8 cellular contexts compared by ENCODE assay signal in the genomic region with DNA sequence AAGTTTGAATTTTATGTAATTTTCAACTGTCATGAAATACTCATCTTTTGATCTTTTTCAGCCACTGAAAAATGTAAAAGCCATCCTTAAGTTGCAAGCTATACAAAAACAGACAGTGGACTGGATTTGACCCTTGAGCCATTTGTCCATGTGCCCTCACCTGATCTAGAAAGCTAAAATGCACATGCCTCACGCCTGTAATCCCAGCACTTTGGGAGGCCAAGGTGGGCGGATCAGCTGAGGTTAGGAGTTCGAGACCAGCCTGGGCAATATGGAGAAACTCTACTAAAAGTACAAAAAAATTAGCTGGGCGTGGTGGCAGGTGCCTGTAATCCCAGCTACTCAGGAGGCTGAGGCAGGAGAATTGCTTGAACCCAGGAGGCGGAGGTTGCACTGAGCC. TPM values are rescaled to one million over a fixed set of nuclear protein-coding genes. Genes with fewer than 3 reads are reported as not detected.
DNase-seq lines count a peak whose midpoint lies in the region; ATAC-seq and TF ChIP-seq lines count a peak whose summit lies in the region.
"Not testable (repeated sequence)": the region's sequence is repeated elsewhere in the genome, so short reads cannot be mapped to it uniquely, and the experiment has no call there.

No MANE protein-coding gene starts in this region.

- not testable (repeated sequence) for TF ChIP-seq RAD21 in SK-N-SH (IDR thresholded peaks at IDR 0.05; ENCODE audit: low read length); liver (IDR thresholded peaks at IDR 0.05)

- H3K79me2 ChIP-seq in SK-N-SH (ENCODE audit: insufficient read depth) = peaks cover 12% of the 10 kb centered on the region; the same call in 1 of the 2 replicates

- not testable (repeated sequence) for H4K20me1 ChIP-seq in SK-N-SH (ENCODE audit: insufficient read depth)

- POLR2A ChIA-PET in SK-N-SH (lab: Yijun Ruan, JAX) = not testable (repeated sequence)

- intact Hi-C loops in spleen (cut with DNase I; ENCODE audit: low total_unique reads) = not testable (repeated sequence)

- not testable (repeated sequence) for H3K4me3 ChIP-seq in SK-N-SH (ENCODE audit: low read depth in 2 of 2, low read length in 1 of 2); liver (ENCODE audit: low read depth in 1 of 3, low read length in 3 of 3); spleen; upper lobe of left lung

- not testable (repeated sequence) for TF ChIP-seq POLR2A in spleen (IDR thresholded peaks at IDR 0.05); upper lobe of left lung (IDR thresholded peaks at IDR 0.05)

- H3K27ac Mint-ChIP-seq in brain = peak overlapping the region in 1 of 5 experiments; percentile 92
- not testable (repeated sequence) for H3K27ac Mint-ChIP-seq in neural crest cell (ENCODE audit: unreplicated experiment)

- peaks cover 6 to 15% of the 10 kb centered on the region in 2 experiments; a peak in 2 of 4 replicates for H3K4me1 ChIP-seq in SK-N-SH (ENCODE audit: control insufficient read depth in 1 of 2, insufficient read depth in 2 of 2, low read depth in 1 of 2, low read length in 1 of 2)
- H3K4me1 ChIP-seq in liver (ENCODE audit: control insufficient read depth in 4 of 4, insufficient read depth in 4 of 4, low read length in 3 of 4) = peaks cover 0 to 12% (median 11%) of the 10 kb centered on the region in 4 donors
- H3K4me1 ChIP-seq in spleen = peaks cover 17 to 82% (median 41%) of the 10 kb centered on the region in 6 donors
- H3K4me1 ChIP-seq in upper lobe of left lung = peaks cover 36 to 53% (median 46%) of the 10 kb centered on the region in 4 donors

- TF ChIP-seq CTCF in C4-2B (conservative IDR thresholded peaks at IDR 0.05); SK-N-SH (IDR thresholded peaks at IDR 0.05); brain (conservative IDR thresholded peaks at IDR 0.05); liver (IDR thresholded peaks at IDR 0.05; ENCODE audit: low read depth, low read length, missing input control); neural crest cell (conservative IDR thresholded peaks at IDR 0.05); spleen (IDR thresholded peaks at IDR 0.05 in 8 of 11, conservative IDR thresholded peaks at IDR 0.05 in 3 of 11); upper lobe of left lung (IDR thresholded peaks at IDR 0.05): not testable (repeated sequence)

- peaks cover 45% of the 10 kb centered on the region for H3F3A ChIP-seq in SK-N-SH (replicated peaks; ENCODE audit: insufficient read depth)

- H3K4me3 Mint-ChIP-seq in brain (peak overlapping the region in 3 of 5 experiments; percentile 71 to 99 (median 77)), neural crest cell (peak overlapping the region; percentile 75)

- peaks cover 24% of the 10 kb centered on the region for H3K27me3 Mint-ChIP-seq in brain
- H3K27me3 Mint-ChIP-seq in neural crest cell (ENCODE audit: low read depth) = not testable (repeated sequence)

- WGBS in SK-N-SH (ENCODE audit: low lambda C conversion rate) = 95% methylated on average over 5 of the region's 5 CpGs
- 97% methylated on average over 5 of the region's 5 CpGs for WGBS in liver
- WGBS in spleen, 5 donors = 96 to 99% (median 97%) methylated on average over 5 of the region's 5 CpGs
- 94 to 96% methylated on average over 5 of the region's 5 CpGs for WGBS in upper lobe of left lung, 2 donors

- CTCF ChIA-PET in SK-N-SH (lab: Yijun Ruan, JAX) = not testable (repeated sequence)

- H3K27ac ChIP-seq in C4-2B (peak overlapping the region; percentile 4; the same call in 1 of the 2 replicates), SK-N-SH (ENCODE audit: low read depth in 2 of 2, low read length in 1 of 2) (peak overlapping the region in 1 of 2 experiments; percentile 85; a peak in 3 of 4 replicates), epithelial cell of prostate (peak overlapping the region; percentile 99), liver (ENCODE audit: low read depth in 1 of 2, low read length in 2 of 2) (peak overlapping the region; percentile 1 to 16), spleen (peak overlapping the region; percentile 49 to 99 (median 95)), upper lobe of left lung (peak overlapping the region; percentile 74 to 98 (median 88))

- ATAC-seq in upper lobe of left lung (ENCODE audit: low FRiP score in 2 of 2) = not testable (repeated sequence)

- not testable (repeated sequence) for H3K9me3 ChIP-seq in SK-N-SH; liver (ENCODE audit: control insufficient read depth in 4 of 4, low read length in 3 of 4); upper lobe of left lung
- peaks cover 3 to 35% (median 23%) of the 10 kb centered on the region in 8 donors for H3K9me3 ChIP-seq in spleen

- peaks cover 12 to 33% (median 19%) of the 10 kb centered on the region in 5 experiments for H3K9me3 Mint-ChIP-seq in brain
- not testable (repeated sequence) for H3K9me3 Mint-ChIP-seq in neural crest cell

- not testable (repeated sequence) for H3K9ac ChIP-seq in SK-N-SH; liver (ENCODE audit: low read depth in 1 of 2, low read length in 2 of 2)

- H3K36me3 ChIP-seq in SK-N-SH (replicated peaks in 1 of 2; ENCODE audit: control insufficient read depth in 1 of 2, insufficient read depth in 2 of 2, low read length in 1 of 2); liver (ENCODE audit: control insufficient read depth in 4 of 4, insufficient read depth in 3 of 4, low read depth in 1 of 4, low read length in 3 of 4); spleen; upper lobe of left lung: not testable (repeated sequence)

- not testable (repeated sequence) for H2AFZ ChIP-seq in SK-N-SH (ENCODE audit: low read depth)

- TF ChIP-seq EP300 in SK-N-SH (IDR thresholded peaks at IDR 0.05; ENCODE audit: borderline replicate concordance in 1 of 2, low read depth in 1 of 2, low read length in 1 of 2); upper lobe of left lung (IDR thresholded peaks at IDR 0.05): not testable (repeated sequence)

- 0 out of 2 replicates have a peak overlapping the region, but pooled peaks have one; percentile 33 for H3K4me2 ChIP-seq in SK-N-SH

- not testable (repeated sequence) for H3K27me3 ChIP-seq in SK-N-SH (ENCODE audit: insufficient read depth); liver (ENCODE audit: control insufficient read depth in 4 of 4, insufficient read depth in 4 of 4, low read length in 3 of 4); spleen (replicated peaks in 1 of 7); upper lobe of left lung

- H3K9me2 ChIP-seq in SK-N-SH = not testable (repeated sequence)

- H3K4me1 Mint-ChIP-seq in brain = peaks cover 47% of the 10 kb centered on the region
- peaks cover 23% of the 10 kb centered on the region for H3K4me1 Mint-ChIP-seq in neural crest cell

- H3K36me3 Mint-ChIP-seq in brain = peaks cover 21% of the 10 kb centered on the region
- not testable (repeated sequence) for H3K36me3 Mint-ChIP-seq in neural crest cell (ENCODE audit: low read depth)

- not testable (repeated sequence) for DNase-seq in SK-N-SH; epithelial cell of prostate (ENCODE audit: low read depth, low spot score); neural crest cell (ENCODE audit: low read depth, low spot score); spleen; upper lobe of left lung

RNA-seq across cellular contexts. Expression of gene AMN1, which starts 2.4 kb away (rescaled TPM):
- polyA plus RNA-seq in SK-N-SH (2012; rRNA removed) (8.6 and 11.6 TPM in 2 replicates), brain (ENCODE audit: insufficient read depth, low read depth, low replicate concordance) (15.5 TPM), liver (1 to 10 TPM; 1.9 to 2.6 TPM), spleen (10 to 100 TPM; 13.7 to 18.1 (median 17.5) TPM)
- polyA plus RNA-seq in SK-N-SH (2012; cell fraction: cytosol; rRNA removed) = 14.1 and 20.2 TPM in 2 replicates
- polyA plus RNA-seq in SK-N-SH (2012; cell fraction: nucleus; rRNA removed) = 4.7 and 7.5 TPM in 2 replicates
- total RNA-seq in liver (1 to 10 TPM; 4.9 to 5.2 TPM), neural crest cell (8.2 and 8.3 TPM in 2 replicates), spleen (10 to 100 TPM; 12.9 to 27.4 (median 15.8) TPM), upper lobe of left lung (10 to 100 TPM in 1 of 6 donors, 1 to 10 TPM in 5; 2.1 to 15.9 (median 5.7) TPM)
